8 cellular contexts compared by ENCODE assay signal in genomic region chr21:29025328-29025713, GRCh38. TPM values are rescaled to one million over a fixed set of nuclear protein-coding genes. Genes with fewer than 3 reads are reported as not detected.
A peak's percentile ranks its signal among the peaks of the same experiment; 100 is the strongest.
DNase-seq lines count a peak whose midpoint lies in the region; ATAC-seq, FAIRE-seq and TF ChIP-seq lines count a peak whose summit lies in the region.

No MANE protein-coding gene starts in this region.

- DNase-seq in LNCaP clone FGC (ENCODE audit: low read depth) (no peak), mammary epithelial cell (peak; percentile 35), mesenchymal stem cell (peak; percentile 69), NCI-H1048 (lab: John Stamatoyannopoulos, UW) (no peak), NCI-H1930 (lab: John Stamatoyannopoulos, UW) (no peak), D721Med (ENCODE audit: insufficient read length, low spot score) (no peak)

- CTCF ChIA-PET in mammary epithelial cell (lab: Charles Lee; ENCODE audit: low non-redundant PET), result interaction anchor here (0.6 kb wide), 1 partner anchor 48 kb away, joined by 5 read pairs; the partner anchor contains the start of gene CCT8

- no peak overlapping the region for H3K14ac ChIP-seq in mesenchymal stem cell (ENCODE audit: low read length in 2 of 2)

- no peak overlapping the region for H3K18ac ChIP-seq in mesenchymal stem cell (ENCODE audit: low read depth in 1 of 2, low read length in 2 of 2)

- H4K8ac ChIP-seq in mesenchymal stem cell (ENCODE audit: low read length), result no peak overlapping the region

- peaks cover 7% of the 10 kb centered on the region for H3K79me1 ChIP-seq in mesenchymal stem cell (replicated peaks; ENCODE audit: low read length, poor library complexity, severe bottlenecking)

- peak overlapping the region; percentile 92 to 99 (median 98) for H3K27ac ChIP-seq in BLaER1 treated with 17β-estradiol and CSF1 and Interleukin-3, amounts not matched to agents 10 nM and 100 nM
- H3K27ac ChIP-seq in mammary epithelial cell (ENCODE audit: insufficient read depth, low read depth, low read length) (peak overlapping the region; percentile 97), mesenchymal stem cell (ENCODE audit: low read length, poor library complexity, severe bottlenecking) (peak overlapping the region; percentile 100)

- no peak overlapping the region for H2BK120ac ChIP-seq in mesenchymal stem cell (ENCODE audit: low read depth, low read length)

- no peak overlapping the region for H2BK5ac ChIP-seq in mesenchymal stem cell (ENCODE audit: low read depth, low read length, poor library complexity, severe bottlenecking)

- H4K91ac ChIP-seq in mesenchymal stem cell (ENCODE audit: low read length), result no peak overlapping the region

- dilution Hi-C loops in mammary epithelial cell (cut with HindIII; ENCODE audit: low sequenced_read_pairs), result no loop called here

- no peak overlapping the region for H2BK15ac ChIP-seq in mesenchymal stem cell (ENCODE audit: low read depth, poor library complexity, severe bottlenecking)

- intact Hi-C loops in mammary epithelial cell (cut with micrococcal nuclease), result loop anchor here (1.0 to 5.0 kb wide), 2 partner anchors 33 to 47 kb away; partner anchors contain the start of genes CCT8 and LTN1

- peak overlapping the region; percentile 88 to 99 (median 97) for H3K9ac ChIP-seq in BLaER1 treated with 17β-estradiol and CSF1 and Interleukin-3, amounts not matched to agents 10 nM and 100 nM
- H3K9ac ChIP-seq in mammary epithelial cell (ENCODE audit: insufficient read depth, low read length) (peak overlapping the region; percentile 97), mesenchymal stem cell (ENCODE audit: low read length) (peak overlapping the region; percentile 98)

- no peak overlapping the region for H2BK12ac ChIP-seq in mesenchymal stem cell (ENCODE audit: low read length in 2 of 2)

- no peaks in the 10 kb centered on the region for H3K27me3 ChIP-seq in BLaER1 treated with 17β-estradiol and CSF1 and Interleukin-3, amounts not matched to agents 10 nM and 100 nM
- no peaks in the 10 kb centered on the region for H3K27me3 ChIP-seq in mammary epithelial cell (ENCODE audit: insufficient read depth, low read length)
- H3K27me3 ChIP-seq in mesenchymal stem cell (ENCODE audit: control insufficient read depth in 1 of 2, insufficient read depth in 1 of 2, low read length in 2 of 2), result no peaks in the 10 kb centered on the region

- H2AK5ac ChIP-seq in mesenchymal stem cell (ENCODE audit: low read length, severe bottlenecking), result no peak overlapping the region

- H3K9me3 ChIP-seq in BLaER1 treated with 17β-estradiol and CSF1 and Interleukin-3, amounts not matched to agents 10 nM and 100 nM (replicated peaks in 1 of 11), result no peaks in the 10 kb centered on the region
- no peaks in the 10 kb centered on the region for H3K9me3 ChIP-seq in mammary epithelial cell (replicated peaks; ENCODE audit: insufficient read depth, low read length)
- no peaks in the 10 kb centered on the region for H3K9me3 ChIP-seq in mesenchymal stem cell (ENCODE audit: control insufficient read depth, low read length)

- WGBS in mammary epithelial cell (ENCODE audit: low coverage, missing lambda C conversion rate), result 3% methylated on average over 5 of the region's 6 CpGs
- 13% methylated on average over 5 of the region's 6 CpGs for WGBS in mesenchymal stem cell

- H3K4ac ChIP-seq in mesenchymal stem cell (ENCODE audit: low read depth in 1 of 2, low read length in 2 of 2), result no peak overlapping the region

- in situ Hi-C loops in mammary epithelial cell (cut with MboI; ENCODE audit: low sequenced_read_pairs in 2 of 2), result no loop called here

- TF ChIP-seq CTCF in LNCaP clone FGC (IDR thresholded peaks at IDR 0.05; ENCODE audit: control insufficient read depth, extremely low read depth, insufficient read depth) (no peak), mammary epithelial cell (conservative IDR thresholded peaks at IDR 0.05 in 1 of 2, IDR thresholded peaks at IDR 0.05 in 1 of 2; ENCODE audit: extremely low read depth in 1 of 2, insufficient read depth in 1 of 2, low read depth in 1 of 2, low read length in 2 of 2) (no peak), D721Med (IDR thresholded peaks at IDR 0.05; ENCODE audit: insufficient read depth, missing control alignments) (no peak)

- peaks cover 46% of the 10 kb centered on the region for H3K79me2 ChIP-seq in mammary epithelial cell (ENCODE audit: insufficient read depth, low read length)

- H3K23ac ChIP-seq in mesenchymal stem cell (ENCODE audit: low read length in 2 of 2), result no peak overlapping the region

- peak overlapping the region; percentile 98 for H2AFZ ChIP-seq in mammary epithelial cell (ENCODE audit: low read depth, low read length)
- no peak overlapping the region for H2AFZ ChIP-seq in mesenchymal stem cell (ENCODE audit: low read depth, low read length)

- no peak for FAIRE-seq in D721Med (lab: Jason Lieb, UNC)

- peaks cover 0 to 50% (median 6%) of the 10 kb centered on the region in 11 experiments; a peak in 10 of 22 replicates for H4K20me1 ChIP-seq in BLaER1 treated with 17β-estradiol and CSF1 and Interleukin-3, amounts not matched to agents 10 nM and 100 nM
- H4K20me1 ChIP-seq in mammary epithelial cell (ENCODE audit: insufficient read depth, low read length), result no peaks in the 10 kb centered on the region

- no TSS peak for BruUV-seq in mammary epithelial cell (replicated peaks; lab: Mats Ljungman, UMichigan)

- peak overlapping the region; percentile 71 to 95 (median 84) for H3K4me2 ChIP-seq in BLaER1 treated with 17β-estradiol and CSF1 and Interleukin-3, amounts not matched to agents 10 nM and 100 nM
- peak overlapping the region; percentile 85 for H3K4me2 ChIP-seq in mammary epithelial cell (ENCODE audit: insufficient read depth, low read depth, low read length)
- peak overlapping the region; percentile 91 for H3K4me2 ChIP-seq in mesenchymal stem cell (ENCODE audit: low read length, poor library complexity, severe bottlenecking)

- ATAC-seq in GM18909 (IDR thresholded peaks at IDR 0.05; ENCODE audit: poor library complexity, unreplicated experiment), result no peak

- peaks cover 18 to 32% (median 24%) of the 10 kb centered on the region in 11 experiments for H3K36me3 ChIP-seq in BLaER1 treated with 17β-estradiol and CSF1 and Interleukin-3, amounts not matched to agents 10 nM and 100 nM
- H3K36me3 ChIP-seq in mammary epithelial cell (ENCODE audit: insufficient read depth, low read length) (no peaks in the 10 kb centered on the region), mesenchymal stem cell (ENCODE audit: control insufficient read depth in 1 of 2, insufficient read depth in 2 of 2, low read depth in 1 of 2, low read length in 2 of 2) (peaks cover 4 to 17% of the 10 kb centered on the region in 2 experiments)

- H3K4me1 ChIP-seq in BLaER1 treated with 17β-estradiol and CSF1 and Interleukin-3, amounts not matched to agents 10 nM and 100 nM, result peaks cover 20 to 33% (median 25%) of the 10 kb centered on the region in 10 experiments
- H3K4me1 ChIP-seq in mammary epithelial cell (ENCODE audit: insufficient read depth, low read length), result peaks cover 4% of the 10 kb centered on the region
- peaks cover 7% of the 10 kb centered on the region for H3K4me1 ChIP-seq in mesenchymal stem cell (ENCODE audit: control insufficient read depth, insufficient read depth, low read depth, low read length)

- peak overlapping the region; percentile 70 to 87 (median 75) for H3K4me3 ChIP-seq in BLaER1 treated with 17β-estradiol and CSF1 and Interleukin-3, amounts not matched to agents 10 nM and 100 nM
- H3K4me3 ChIP-seq in LNCaP clone FGC (ENCODE audit: low read depth, low read length) (peak overlapping the region; percentile 94), mammary epithelial cell (replicated peaks in 1 of 3; ENCODE audit: insufficient read depth in 1 of 3, low read depth in 2 of 3, low read length in 3 of 3) (peak overlapping the region; percentile 70 to 98 (median 93)), mesenchymal stem cell (ENCODE audit: insufficient read depth in 1 of 2, low read depth in 1 of 2, low read length in 2 of 2) (peak overlapping the region; percentile 93 to 94)

RNA-seq across cellular contexts. Expression of gene USP16, which starts 0.9 kb away (rescaled TPM):
- 10 to 100 TPM; 17.3 to 28.1 TPM for total RNA-seq in mammary epithelial cell
- 12.4 TPM for polyA plus RNA-seq in mammary epithelial cell
- polyA minus RNA-seq in mammary epithelial cell, result 15.6 TPM
- polyA plus RNA-seq in mesenchymal stem cell (2013, experiment 1 of 2), result 32.7 TPM
- polyA plus RNA-seq in mesenchymal stem cell (2013, experiment 2 of 2), result 33.3 TPM

RNA-seq across cellular contexts. Expression of gene RWDD2B, which starts 6.2 kb away (rescaled TPM):
- 10 to 100 TPM; 19.7 to 30.2 TPM for total RNA-seq in mammary epithelial cell
- 20.4 TPM for polyA plus RNA-seq in mammary epithelial cell
- 12.4 TPM for polyA minus RNA-seq in mammary epithelial cell
- polyA plus RNA-seq in mesenchymal stem cell (2013, experiment 1 of 2), result 12.0 TPM
- polyA plus RNA-seq in mesenchymal stem cell (2013, experiment 2 of 2), result 12.3 TPM

RNA-seq across cellular contexts. Expression of gene LTN1, which starts 32.6 kb away (rescaled TPM):
- 10 to 100 TPM; 27.0 to 34.2 TPM for total RNA-seq in mammary epithelial cell
- polyA plus RNA-seq in mammary epithelial cell, result 6.5 TPM
- 35.8 TPM for polyA minus RNA-seq in mammary epithelial cell
- polyA plus RNA-seq in mesenchymal stem cell (2013, experiment 1 of 2), result 9.0 TPM
- 9.5 TPM for polyA plus RNA-seq in mesenchymal stem cell (2013, experiment 2 of 2)

RNA-seq across cellular contexts. Expression of gene CCT8, which starts 48.1 kb away (rescaled TPM):
- total RNA-seq in mammary epithelial cell, result 100 to 1,000 TPM; 124 to 195 TPM
- polyA plus RNA-seq in mammary epithelial cell, result 188 TPM
- polyA minus RNA-seq in mammary epithelial cell, result 187 TPM
- polyA plus RNA-seq in mesenchymal stem cell (2013, experiment 1 of 2), result 130 TPM
- polyA plus RNA-seq in mesenchymal stem cell (2013, experiment 2 of 2), result 133 TPM

Comparison
In these comparisons a context has a peak if more than half of its experiments do, and no peak if none do; other contexts are left out.
1. DNase-seq: peak in mammary epithelial cell (single experiment) and mesenchymal stem cell (single experiment); none in LNCaP clone FGC (single experiment), NCI-H1048 (single experiment), NCI-H1930 (0 of 2) and D721Med (single experiment).
2. Peak in every context shown above with its lines, with median percentiles within 50 percentile points of each other: H3K27ac ChIP-seq, H3K4me2 ChIP-seq, H3K4me3 ChIP-seq and H3K9ac ChIP-seq.